Comparison of ENCODE assay signal across 12 cellular contexts in the genomic region with DNA sequence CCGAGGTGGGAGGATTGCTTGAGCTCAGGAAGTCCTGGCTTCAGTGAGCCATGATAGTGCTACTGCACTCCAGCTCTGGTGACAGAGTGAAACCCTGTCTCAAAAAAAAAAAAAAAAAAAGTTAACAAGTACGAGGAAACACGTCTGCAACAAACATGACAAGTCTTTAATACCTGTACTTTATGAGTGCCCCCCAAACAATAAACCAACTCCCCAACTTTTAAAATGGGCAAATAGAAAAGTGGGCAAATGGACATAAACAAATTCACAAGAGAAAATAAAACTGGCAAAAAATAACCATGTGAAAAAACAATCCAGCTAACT. TPM values are rescaled to one million over a fixed set of nuclear protein-coding genes. Genes with fewer than 3 reads are reported as not detected.
DNase-seq lines count a peak whose midpoint lies in the region; ATAC-seq and TF ChIP-seq lines count a peak whose summit lies in the region.
"Had no signal": no experiment of that assay in that cellular context is flagged by ENCODE, and none has a peak within 500 bp of the region (broad histone marks: within the 10 kb centered on the region; RNA-seq: fewer than 3 reads in every experiment).

No MANE protein-coding gene starts in this region.

- intact Hi-C loops in dendritic cell treated with granulocyte-macrophage colony-stimulating factor and Interleukin-4, amounts not matched to agents 40 ng/mL and 50 ng/mL, for 4 days (cut with micrococcal nuclease): loop anchor here (2.0 kb wide), 1 partner anchor 68 kb away; no protein-coding TSS in a partner anchor

- TF ChIP-seq EP300 in suprapubic skin (IDR thresholded peaks at IDR 0.05): no peak

- no peaks in the 10 kb centered on the region for H3K27me3 ChIP-seq in OCI-LY1 (ENCODE audit: insufficient read depth, low read length)
- H3K27me3 ChIP-seq in suprapubic skin: no peaks in the 10 kb centered on the region
- H3K27me3 ChIP-seq: heart left ventricle had no signal

- no peaks in the 10 kb centered on the region for H4K20me1 ChIP-seq in OCI-LY1 (ENCODE audit: insufficient read depth, low read length)

- ATAC-seq in activated T-cell treated with anti-CD3 and anti-CD28 coated beads, Interleukin-2, amount 50 U/mL, for 72 hours (replicated peaks in 1 of 2): no peak
- ATAC-seq in HG03439 (IDR thresholded peaks at IDR 0.05; ENCODE audit: unreplicated experiment): no peak
- ATAC-seq: heart left ventricle had no signal

- H3K4me3 Mint-ChIP-seq in activated T-cell treated with anti-CD3 and anti-CD28 coated beads, Interleukin-2, amount 50 U/mL, for 72 hours: peak overlapping the region; percentile 47 to 63
- H3K4me3 Mint-ChIP-seq in dendritic cell treated with granulocyte-macrophage colony-stimulating factor and Interleukin-4, amounts not matched to agents 40 ng/mL and 50 ng/mL, for 4 days: no peak overlapping the region

- 80% methylated on average over 3 of the region's 3 CpGs for WGBS in suprapubic skin

- H3K9me3 Mint-ChIP-seq in activated T-cell treated with anti-CD3 and anti-CD28 coated beads, Interleukin-2, amount 50 U/mL, for 72 hours: no peaks in the 10 kb centered on the region
- H3K9me3 Mint-ChIP-seq in dendritic cell treated with granulocyte-macrophage colony-stimulating factor and Interleukin-4, amounts not matched to agents 40 ng/mL and 50 ng/mL, for 4 days: no peaks in the 10 kb centered on the region

- no peaks in the 10 kb centered on the region for H3K79me2 ChIP-seq in OCI-LY1 (ENCODE audit: insufficient read depth, low read length)

- TF ChIP-seq POLR2A in suprapubic skin (IDR thresholded peaks at IDR 0.05): no peak

- H3K4me2 ChIP-seq in OCI-LY1 (ENCODE audit: low read length): no peak overlapping the region

- no peak overlapping the region for H3K4me3 ChIP-seq in OCI-LY1 (ENCODE audit: low read depth, low read length, poor library complexity, severe bottlenecking)
- H3K4me3 ChIP-seq in suprapubic skin: no peak overlapping the region

- DNase-seq in activated T-cell treated with anti-CD3 and anti-CD28 coated beads, Interleukin-2, amount 50 U/mL, for 72 hours: no peak
- no peak for DNase-seq in activated T-cell treated with anti-CD3 and anti-CD28 coated beads, Interleukin-2, amount 50 U/mL, for 1 hour
- DNase-seq in suprapubic skin (ENCODE audit: low spot score in 2 of 2): no peak
- no peak for DNase-seq in stimulated activated CD4-positive, alpha-beta T cell treated with anti-CD3 and anti-CD28 coated beads, Interleukin-1b, Interleukin-23, amount 100 ng/mL, for 48 hours
- no peak for DNase-seq in NCI-H774 (lab: John Stamatoyannopoulos, UW)
- DNase-seq: effector CD8-positive, alpha-beta T cell; heart left ventricle had no signal

- no peaks in the 10 kb centered on the region; the same call in 1 of the 2 replicates for H3F3A ChIP-seq in OCI-LY1 (ENCODE audit: insufficient read depth, low read length)

- peaks cover 63% of the 10 kb centered on the region for H3K4me1 ChIP-seq in OCI-LY1 (ENCODE audit: insufficient read depth, low read length, severe bottlenecking)
- H3K4me1 ChIP-seq in suprapubic skin: peaks cover 37% of the 10 kb centered on the region

- H3K36me3 ChIP-seq in OCI-LY1 (ENCODE audit: insufficient read depth, low read length) (peaks cover 16% of the 10 kb centered on the region), suprapubic skin (peaks cover 12% of the 10 kb centered on the region)

- no peak for TF ChIP-seq CTCF in OCI-LY1 (IDR thresholded peaks at IDR 0.05; ENCODE audit: low read length)
- TF ChIP-seq CTCF in suprapubic skin (IDR thresholded peaks at IDR 0.05): no peak

- H3K9me3 ChIP-seq in OCI-LY1 (ENCODE audit: low read length): no peaks in the 10 kb centered on the region
- no peaks in the 10 kb centered on the region for H3K9me3 ChIP-seq in suprapubic skin
- H3K9me3 ChIP-seq: heart left ventricle had no signal

- H3K4me1 Mint-ChIP-seq in activated T-cell treated with anti-CD3 and anti-CD28 coated beads, Interleukin-2, amount 50 U/mL, for 72 hours (ENCODE audit: low read depth): peaks cover 42% of the 10 kb centered on the region
- H3K4me1 Mint-ChIP-seq in dendritic cell treated with granulocyte-macrophage colony-stimulating factor and Interleukin-4, amounts not matched to agents 40 ng/mL and 50 ng/mL, for 4 days (ENCODE audit: low read depth): peaks cover 60% of the 10 kb centered on the region

- peak overlapping the region; percentile 19 for H3K27ac Mint-ChIP-seq in activated T-cell treated with anti-CD3 and anti-CD28 coated beads, Interleukin-2, amount 50 U/mL, for 72 hours
- H3K27ac Mint-ChIP-seq in dendritic cell treated with granulocyte-macrophage colony-stimulating factor and Interleukin-4, amounts not matched to agents 40 ng/mL and 50 ng/mL, for 4 days: peak overlapping the region; percentile 96

- H3K9me2 ChIP-seq in OCI-LY1 (ENCODE audit: low read depth, low read length): no peaks in the 10 kb centered on the region

- H3K9ac ChIP-seq in OCI-LY1 (ENCODE audit: low read length): no peak overlapping the region

- H3K36me3 Mint-ChIP-seq in activated T-cell treated with anti-CD3 and anti-CD28 coated beads, Interleukin-2, amount 50 U/mL, for 72 hours (ENCODE audit: insufficient read depth in 2 of 2): no peaks in the 10 kb centered on the region
- peaks cover 35% of the 10 kb centered on the region for H3K36me3 Mint-ChIP-seq in dendritic cell treated with granulocyte-macrophage colony-stimulating factor and Interleukin-4, amounts not matched to agents 40 ng/mL and 50 ng/mL, for 4 days (ENCODE audit: low read depth)

- no peak overlapping the region for H2AFZ ChIP-seq in OCI-LY1 (ENCODE audit: low read length)

- no peaks in the 10 kb centered on the region for H3K27me3 Mint-ChIP-seq in activated T-cell treated with anti-CD3 and anti-CD28 coated beads, Interleukin-2, amount 50 U/mL, for 72 hours (ENCODE audit: low read depth)
- H3K27me3 Mint-ChIP-seq in dendritic cell treated with granulocyte-macrophage colony-stimulating factor and Interleukin-4, amounts not matched to agents 40 ng/mL and 50 ng/mL, for 4 days: peaks cover 1% of the 10 kb centered on the region

- H3K27ac ChIP-seq in OCI-LY1 (ENCODE audit: low read depth, low read length, poor library complexity, severe bottlenecking): peak overlapping the region; percentile 75
- H3K27ac ChIP-seq in suprapubic skin: peak overlapping the region; percentile 93

RNA-seq across cellular contexts. Expression of a gene that starts 1.5 kb away (rescaled TPM):
- 10 to 100 TPM; 53.6 to 73.7 TPM for total RNA-seq in activated T-cell treated with anti-CD3 and anti-CD28 coated beads, Interleukin-2, amount 50 U/mL, for 72 hours
- 10 to 100 TPM; 56.1 to 75.5 (median 73.7) TPM for total RNA-seq in suprapubic skin

RNA-seq across cellular contexts. Expression of a gene that starts 12.0 kb away (rescaled TPM):
- total RNA-seq in activated T-cell treated with anti-CD3 and anti-CD28 coated beads, Interleukin-2, amount 50 U/mL, for 72 hours: 1 to 10 TPM; 6.5 to 8.2 TPM
- total RNA-seq in suprapubic skin: 1 to 10 TPM; 1.6 to 3.9 (median 2.6) TPM

RNA-seq across cellular contexts. Expression of a gene that starts 25.7 kb away (rescaled TPM):
- total RNA-seq in activated T-cell treated with anti-CD3 and anti-CD28 coated beads, Interleukin-2, amount 50 U/mL, for 72 hours: not detected
- total RNA-seq in suprapubic skin: 10 to 100 TPM; 12.8 to 23.4 (median 16.5) TPM
- total RNA-seq: IMR-90; T-helper 2 cell treated with Interferon-gamma antibody and Interleukin-4, amounts not matched to agents 100 ng/mL and 5 ng/mL, for 36 hours had no signal

RNA-seq across cellular contexts. Expression of a gene that starts 43.8 kb away (rescaled TPM):
- total RNA-seq in activated T-cell treated with anti-CD3 and anti-CD28 coated beads, Interleukin-2, amount 50 U/mL, for 72 hours: 10 to 100 TPM in 1 of 2 donors, 1 to 10 TPM in 1; 6.3 to 13.0 TPM
- total RNA-seq in suprapubic skin: 10 to 100 TPM; 10.4 to 16.5 (median 13.1) TPM
- total RNA-seq: IMR-90 had no signal

RNA-seq across cellular contexts. Expression of a gene that starts 44.0 kb away (rescaled TPM):
- 10 to 100 TPM; 37.1 to 37.3 TPM for total RNA-seq in activated T-cell treated with anti-CD3 and anti-CD28 coated beads, Interleukin-2, amount 50 U/mL, for 72 hours
- total RNA-seq in suprapubic skin: 10 to 100 TPM in 3 of 4 donors, 1 to 10 TPM in 1; 7.9 to 29.0 (median 22.5) TPM
- total RNA-seq: IMR-90 had no signal

Comparison
In these comparisons a context has a peak if more than half of its experiments do, and no peak if none do; other contexts are left out.
1. RNA of a gene that starts 25.7 kb away (total RNA-seq): 12.8 to 23.4 TPM in suprapubic skin; not detected in activated T-cell treated with anti-CD3 and anti-CD28 coated beads, Interleukin-2, amount 50 U/mL, for 72 hours; every median in the first group is over 10 times any median in the second.